Comparison of ENCODE assay signal across 1 cellular context in genomic region chr22:17194213-17194612, GRCh38.
TF ChIP-seq lines count a peak whose summit lies in the region.

No MANE protein-coding gene starts in this region.

TF ChIP-seq in HepG2, 621 proteins besides CTCF, POLR2A, EP300 and RAD21 (continued from another document):
- TF ChIP-seq, protein P1, sequence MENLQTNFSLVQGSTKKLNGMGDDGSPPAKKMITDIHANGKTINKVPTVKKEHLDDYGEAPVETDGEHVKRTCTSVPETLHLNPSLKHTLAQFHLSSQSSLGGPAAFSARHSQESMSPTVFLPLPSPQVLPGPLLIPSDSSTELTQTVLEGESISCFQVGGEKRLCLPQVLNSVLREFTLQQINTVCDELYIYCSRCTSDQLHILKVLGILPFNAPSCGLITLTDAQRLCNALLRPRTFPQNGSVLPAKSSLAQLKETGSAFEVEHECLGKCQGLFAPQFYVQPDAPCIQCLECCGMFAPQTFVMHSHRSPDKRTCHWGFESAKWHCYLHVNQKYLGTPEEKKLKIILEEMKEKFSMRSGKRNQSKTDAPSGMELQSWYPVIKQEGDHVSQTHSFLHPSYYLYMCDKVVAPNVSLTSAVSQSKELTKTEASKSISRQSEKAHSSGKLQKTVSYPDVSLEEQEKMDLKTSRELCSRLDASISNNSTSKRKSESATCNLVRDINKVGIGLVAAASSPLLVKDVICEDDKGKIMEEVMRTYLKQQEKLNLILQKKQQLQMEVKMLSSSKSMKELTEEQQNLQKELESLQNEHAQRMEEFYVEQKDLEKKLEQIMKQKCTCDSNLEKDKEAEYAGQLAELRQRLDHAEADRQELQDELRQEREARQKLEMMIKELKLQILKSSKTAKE (CRISPR knock-in tag; IDR thresholded peaks at IDR 0.05; ENCODE audit: borderline replicate concordance) = no peak
